ENCODE assay signal across 8 cellular contexts in genomic region chr11:1628506-1629325, GRCh38. TPM values are rescaled to one million over a fixed set of nuclear protein-coding genes. Genes with fewer than 3 reads are reported as not detected.
DNase-seq lines count a peak whose midpoint lies in the region; ATAC-seq, FAIRE-seq and TF ChIP-seq lines count a peak whose summit lies in the region.

No MANE protein-coding gene starts in this region.

- POLR2A ChIA-PET in PC-9 (lab: Charles Lee; ENCODE audit: unreplicated experiment): no interaction called here

- H3K4me3 Mint-ChIP-seq in type B pancreatic cell: no peak overlapping the region

- H3K27me3 Mint-ChIP-seq in type B pancreatic cell: peaks cover 41% of the 10 kb centered on the region

- H3K4me1 ChIP-seq in PC-9 (replicated peaks; ENCODE audit: insufficient read depth): no peaks in the 10 kb centered on the region
- peaks cover 0 to 4% (median 0%) of the 10 kb centered on the region in 3 donors for H3K4me1 ChIP-seq in pancreas

- DNase-seq in SIG-M5 treated with dmso at 0.1 percent for 504 hours (lab: John Stamatoyannopoulos, UW; ENCODE audit: unreplicated experiment) (peak; percentile 16), SIG-M5 (lab: John Stamatoyannopoulos, UW) (no peak), PC-9 (peak in 1 of 2 experiments; percentile 52), fibroblast of villous mesenchyme (ENCODE audit: low read depth) (peak; percentile 27), pancreas (peak in 5 of 6 donors; percentile 34 to 91 (median 69)), type B pancreatic cell (ENCODE audit: extremely low spot score, unreplicated experiment) (no peak), NCI-H2081 treated with DMSO at 0.1 percent for 48 hours (lab: John Stamatoyannopoulos, UW) (no peak)
- peak; percentile 41 to 49 for DNase-seq in activated T-helper 1 cell treated with anti-CD3 and anti-CD28 coated beads, Interleukin-2, amount 50 U/mL, for 16 hours (ENCODE audit: low read depth in 1 of 2, low spot score in 1 of 2)

- H3K36me3 Mint-ChIP-seq in type B pancreatic cell: no peaks in the 10 kb centered on the region

- no peaks in the 10 kb centered on the region for H3K9me2 ChIP-seq in PC-9 (ENCODE audit: insufficient read depth)

- H3K27me3 ChIP-seq in PC-9 (ENCODE audit: insufficient read depth, low read depth) (peaks cover 71% of the 10 kb centered on the region), pancreas (no peaks in the 10 kb centered on the region)

- WGBS in pancreas, 2 donors: 26 to 28% methylated on average over 35 of the region's 35 CpGs

- no peak overlapping the region for H3K4me2 ChIP-seq in PC-9

- peak; percentile 53 to 92 (median 80) for ATAC-seq in pancreas

- H3K9me3 Mint-ChIP-seq in type B pancreatic cell: no peaks in the 10 kb centered on the region

- peak; percentile 81 for TF ChIP-seq CTCF in PC-9 (conservative IDR thresholded peaks at IDR 0.05)
- TF ChIP-seq CTCF in fibroblast of villous mesenchyme (IDR thresholded peaks at IDR 0.05; ENCODE audit: insufficient read depth, low read depth, low read length): peak; percentile 92
- peak; percentile 88 to 97 (median 93) for TF ChIP-seq CTCF in pancreas (IDR thresholded peaks at IDR 0.05)
- TF ChIP-seq CTCF in type B pancreatic cell (conservative IDR thresholded peaks at IDR 0.05): peak; percentile 95

- no peak overlapping the region for H3K4me3 ChIP-seq in PC-9
- no peak overlapping the region for H3K4me3 ChIP-seq in fibroblast of villous mesenchyme (ENCODE audit: low read depth, low read length)
- H3K4me3 ChIP-seq in pancreas: no peak overlapping the region

- H3K27ac ChIP-seq in PC-9 (no peak overlapping the region), pancreas (no peak overlapping the region)

- no peaks in the 10 kb centered on the region for H3K79me2 ChIP-seq in PC-9 (ENCODE audit: low read depth)

- H4K20me1 ChIP-seq in PC-9 (ENCODE audit: insufficient read depth): no peaks in the 10 kb centered on the region

- intact Hi-C loops in PC-9 (cut with micrococcal nuclease; ENCODE audit: unreplicated experiment): loop anchor here (5.0 kb wide), 1 partner anchor 81 kb away; no protein-coding TSS in a partner anchor
- intact Hi-C loops in pancreas (cut with DNase I): loop anchor here in 1 of 3 donors (5.0 kb wide), 1 partner anchor 81 kb away; no protein-coding TSS in a partner anchor

- peaks cover 4% of the 10 kb centered on the region for H3K4me1 Mint-ChIP-seq in type B pancreatic cell (ENCODE audit: unreplicated experiment)

- H3F3A ChIP-seq in PC-9 (ENCODE audit: insufficient read depth, low read depth): no peaks in the 10 kb centered on the region

- H2AFZ ChIP-seq in PC-9: no peak overlapping the region

- no TSS peak for BruUV-seq in PC-9 (replicated peaks; lab: Mats Ljungman, UMichigan)

- no peak overlapping the region for H3K27ac Mint-ChIP-seq in type B pancreatic cell

- FAIRE-seq in pancreas (lab: Jason Lieb, UNC): no peak

- CTCF ChIA-PET in PC-9 (lab: Charles Lee): no interaction called here

- no peaks in the 10 kb centered on the region for H3K36me3 ChIP-seq in PC-9 (ENCODE audit: low read depth)
- H3K36me3 ChIP-seq in pancreas: no peaks in the 10 kb centered on the region

- H3K9me3 ChIP-seq in PC-9 (ENCODE audit: insufficient read depth, low read depth) (no peaks in the 10 kb centered on the region), pancreas (no peaks in the 10 kb centered on the region)

RNA-seq across cellular contexts. Expression of gene KRTAP5-5, which starts 0.9 kb away (rescaled TPM):
- total RNA-seq in PC-9 (2021): not detected in 2 replicates
- not detected in 2 replicates for total RNA-seq in fibroblast of villous mesenchyme
- total RNA-seq in pancreas: not detected
- polyA plus RNA-seq in pancreas: under 1 TPM in 1 of 2 donors, not detected in 1; 0.19 TPM
- not detected in 2 replicates for total RNA-seq in type B pancreatic cell (ENCODE audit: low replicate concordance)

RNA-seq across cellular contexts. Expression of gene KRTAP5-4, which starts 6.8 kb away (rescaled TPM):
- total RNA-seq in PC-9 (2021) (not detected in 2 replicates), fibroblast of villous mesenchyme (not detected in 2 replicates), pancreas (not detected), type B pancreatic cell (ENCODE audit: low replicate concordance) (not detected in 2 replicates)
- polyA plus RNA-seq in pancreas: not detected

RNA-seq across cellular contexts. Expression of gene KRTAP5-3, which starts 20.5 kb away (rescaled TPM):
- total RNA-seq in PC-9 (2021) (not detected in 2 replicates), fibroblast of villous mesenchyme (not detected in 2 replicates), pancreas (not detected), type B pancreatic cell (ENCODE audit: low replicate concordance) (not detected in 2 replicates)
- polyA plus RNA-seq in pancreas: not detected

RNA-seq across cellular contexts. Expression of gene KRTAP5-2, which starts 30.6 kb away (rescaled TPM):
- not detected in 2 replicates for total RNA-seq in PC-9 (2021)
- total RNA-seq in fibroblast of villous mesenchyme: not detected in 2 replicates
- total RNA-seq in pancreas: not detected
- polyA plus RNA-seq in pancreas: under 1 TPM in 1 of 2 donors, not detected in 1; 0.15 TPM
- total RNA-seq in type B pancreatic cell (ENCODE audit: low replicate concordance): not detected in 2 replicates

RNA-seq across cellular contexts. Expression of gene KRTAP5-1, which starts 43.6 kb away (rescaled TPM):
- not detected in 2 replicates for total RNA-seq in PC-9 (2021)
- total RNA-seq in fibroblast of villous mesenchyme: not detected in 2 replicates
- not detected for total RNA-seq in pancreas
- polyA plus RNA-seq in pancreas: under 1 TPM in 1 of 2 donors, not detected in 1; 0.46 TPM
- not detected in 2 replicates for total RNA-seq in type B pancreatic cell (ENCODE audit: low replicate concordance)

Comparison
In these comparisons a context has a peak if more than half of its experiments do, and no peak if none do; other contexts are left out.
1. DNase-seq: peak in SIG-M5 treated with dmso at 0.1 percent for 504 hours (single experiment), activated T-helper 1 cell treated with anti-CD3 and anti-CD28 coated beads, Interleukin-2, amount 50 U/mL, for 16 hours (2 of 2), fibroblast of villous mesenchyme (single experiment) and pancreas (5 of 6); none in SIG-M5 (single experiment), type B pancreatic cell (single experiment) and NCI-H2081 treated with DMSO at 0.1 percent for 48 hours (single experiment).
2. Peak in every context shown above with its lines, with median percentiles within 50 percentile points of each other: CTCF ChIP-seq.